In the genomic region with DNA sequence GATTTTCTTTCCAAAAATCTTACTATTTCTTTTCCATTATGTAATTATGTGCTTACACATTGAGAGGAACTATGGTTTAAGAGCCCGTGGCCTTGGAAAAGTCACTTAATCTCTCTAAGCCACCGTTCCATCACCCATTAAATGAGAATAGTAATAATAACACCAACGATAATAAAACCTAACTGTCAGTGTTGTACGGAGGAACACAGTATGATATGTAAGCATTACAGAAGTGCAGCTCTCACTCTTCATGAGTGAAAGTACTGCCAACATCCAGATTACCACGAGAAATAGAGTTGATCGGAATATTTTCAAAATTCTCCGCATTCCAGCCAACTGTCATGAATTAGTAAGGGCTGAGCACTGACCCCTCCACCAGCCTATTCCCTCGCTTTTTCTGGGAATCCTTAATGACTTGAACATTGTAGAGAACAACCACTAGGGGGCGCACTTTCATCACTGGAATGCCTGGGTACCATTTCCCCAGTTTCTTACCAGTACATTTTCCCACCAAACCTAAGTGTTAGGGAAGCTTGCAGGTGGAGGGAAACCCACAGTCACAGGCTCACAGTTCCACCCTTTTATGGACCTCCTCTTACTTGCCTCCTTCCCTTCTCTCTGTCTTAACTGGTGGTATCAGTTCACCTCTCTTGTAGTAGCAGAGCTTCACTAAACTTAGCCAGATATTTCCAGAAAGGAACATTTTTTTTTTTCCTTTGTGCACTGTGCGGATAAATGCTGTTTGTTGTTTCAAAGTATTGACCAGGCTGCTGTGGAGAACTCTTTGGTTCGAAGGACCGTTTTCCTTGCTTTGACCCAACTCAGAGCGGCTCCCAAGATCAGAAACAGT, we compare ENCODE assay signal across 8 cellular contexts. TPM values are rescaled to one million over a fixed set of nuclear protein-coding genes. Genes with fewer than 3 reads are reported as not detected.
DNase-seq lines count a peak whose midpoint lies in the region; ATAC-seq, FAIRE-seq and TF ChIP-seq lines count a peak whose summit lies in the region.

No MANE protein-coding gene starts in this region.

- H3K27ac ChIP-seq in RWPE2 (ENCODE audit: poor library complexity, severe bottlenecking) (no peak overlapping the region), kidney (ENCODE audit: low read depth in 2 of 2, low read length in 2 of 2) (no peak overlapping the region)

- H3K9me3 ChIP-seq in RWPE2 (ENCODE audit: severe bottlenecking) (no peaks in the 10 kb centered on the region), kidney (ENCODE audit: control insufficient read depth in 1 of 2, low read length in 2 of 2) (no peaks in the 10 kb centered on the region)

- no peak for FAIRE-seq in kidney (lab: Jason Lieb, UNC)

- no peak overlapping the region for H3K9ac ChIP-seq in kidney (ENCODE audit: low read length in 2 of 2)

- H3K36me3 ChIP-seq in RWPE2 (ENCODE audit: low read depth) (no peaks in the 10 kb centered on the region), kidney (ENCODE audit: control insufficient read depth in 1 of 2, insufficient read depth in 2 of 2, low read length in 2 of 2) (no peaks in the 10 kb centered on the region)

- H3K27me3 ChIP-seq in RWPE2 (ENCODE audit: insufficient read depth, poor library complexity, severe bottlenecking) = no peaks in the 10 kb centered on the region

- H3K4me1 ChIP-seq in RWPE2 (ENCODE audit: insufficient read depth, poor library complexity, severe bottlenecking) (no peaks in the 10 kb centered on the region), kidney (ENCODE audit: control insufficient read depth in 1 of 2, insufficient read depth in 1 of 2, low read depth in 1 of 2, low read length in 2 of 2) (no peaks in the 10 kb centered on the region)

- no peak overlapping the region for H3K4me3 ChIP-seq in RWPE2 (ENCODE audit: severe bottlenecking)
- H3K4me3 ChIP-seq in kidney (ENCODE audit: low read length in 2 of 2) = no peak overlapping the region

- peak; percentile 78 for TF ChIP-seq CTCF in RWPE2 (IDR thresholded peaks at IDR 0.05; ENCODE audit: poor library complexity, severe bottlenecking)
- peak; percentile 55 for TF ChIP-seq CTCF in kidney (IDR thresholded peaks at IDR 0.05; ENCODE audit: borderline replicate concordance, extremely low read depth, insufficient read depth)

- peak; percentile 66 for ATAC-seq in RWPE2 (ENCODE audit: low read depth)
- ATAC-seq in HG03045 (IDR thresholded peaks at IDR 0.05; ENCODE audit: unreplicated experiment) = no peak

- intact Hi-C loops in kidney (cut with DNase I) = no loop called here

- DNase-seq in DMS 273 treated with DMSO at 0.1 percent for 48 hours (lab: John Stamatoyannopoulos, UW) (peak; percentile 19), HPDE6-E6E7 (ENCODE audit: extremely low spot score) (peak; percentile 39), RWPE2 (ENCODE audit: low spot score) (no peak), anterior cingulate cortex (lab: John Stamatoyannopoulos, UW) (peak in 32 of 58 donors; percentile 0 to 65 (median 10)), kidney (no peak), GF-D8 (lab: John Stamatoyannopoulos, UW) (no peak)
- DNase-seq in stimulated activated CD8-positive, alpha-beta memory T cell treated with anti-CD3 and anti-CD28 coated beads, Interleukin-4, amount 100 ng/mL, for 48 hours = peak; percentile 64

RNA-seq across cellular contexts. Expression of a gene that starts 27.8 kb away (rescaled TPM):
- total RNA-seq in kidney = not detected
- not detected for polyA plus RNA-seq in kidney (ENCODE audit: insufficient read depth, low read depth, low replicate concordance)

RNA-seq across cellular contexts. Expression of a gene that starts 59.7 kb away (rescaled TPM):
- total RNA-seq in kidney = 43.0 TPM
- 57.1 TPM for polyA plus RNA-seq in kidney (ENCODE audit: insufficient read depth, low read depth, low replicate concordance)

Comparison
In these comparisons a context has a peak if more than half of its experiments do, and no peak if none do; other contexts are left out.
1. DNase-seq: peak in DMS 273 treated with DMSO at 0.1 percent for 48 hours (single experiment), HPDE6-E6E7 (single experiment), anterior cingulate cortex (32 of 58) and stimulated activated CD8-positive, alpha-beta memory T cell treated with anti-CD3 and anti-CD28 coated beads, Interleukin-4, amount 100 ng/mL, for 48 hours (single experiment); none in RWPE2 (single experiment), kidney (single experiment) and GF-D8 (single experiment).